ENCODE assay signal across 8 cellular contexts in genomic region chr4:125316391-125316780, GRCh38. TPM values are rescaled to one million over a fixed set of nuclear protein-coding genes. Genes with fewer than 3 reads are reported as not detected.
A peak's percentile ranks its signal among the peaks of the same experiment; 100 is the strongest.
DNase-seq lines count a peak whose midpoint lies in the region; ATAC-seq and TF ChIP-seq lines count a peak whose summit lies in the region.

No MANE protein-coding gene starts in this region.

- H3K4me1 ChIP-seq in SJCRH30 = no peaks in the 10 kb centered on the region
- peaks cover 43% of the 10 kb centered on the region for H3K4me1 ChIP-seq in muscle layer of colon (ENCODE audit: insufficient read depth, low read length)

- H3K36me3 ChIP-seq in SJCRH30 (no peaks in the 10 kb centered on the region), muscle layer of colon (ENCODE audit: insufficient read depth, low read length) (peaks cover 7% of the 10 kb centered on the region)

- H3K27me3 ChIP-seq in SJCRH30 (no peaks in the 10 kb centered on the region), muscle layer of colon (ENCODE audit: control insufficient read depth in 1 of 2, insufficient read depth in 2 of 2, low read length in 2 of 2) (no peaks in the 10 kb centered on the region)

- H3K9ac ChIP-seq in muscle layer of colon (ENCODE audit: low read length) = peak overlapping the region; percentile 90

- no peak overlapping the region for H3K27ac ChIP-seq in SJCRH30
- peak overlapping the region; percentile 95 for H3K27ac ChIP-seq in muscle layer of colon (ENCODE audit: low read depth, low read length)

- TF ChIP-seq CTCF in GM13976 (IDR thresholded peaks at IDR 0.05; ENCODE audit: borderline replicate concordance, control extremely low read depth, extremely low read depth, insufficient read depth, missing control alignments) (no peak), epithelial cell of proximal tubule (conservative IDR thresholded peaks at IDR 0.05; ENCODE audit: low read depth, low read length) (no peak)

- ATAC-seq in GM18511 (IDR thresholded peaks at IDR 0.05; ENCODE audit: unreplicated experiment) = no peak

- in situ Hi-C loops in GM13976 (cut with MboI; ENCODE audit: low sequenced_read_pairs, unreplicated experiment) = loop anchor here (25.0 kb wide), 1 partner anchor 1096 kb away; no protein-coding TSS in a partner anchor
- in situ Hi-C loops in G401 (cut with HindIII; ENCODE audit: low sequenced_read_pairs) = no loop called here

- peak overlapping the region; percentile 67 for H3K4me3 ChIP-seq in SJCRH30
- H3K4me3 ChIP-seq in epithelial cell of proximal tubule (ENCODE audit: low read depth, low read length) = peak overlapping the region; percentile 94
- H3K4me3 ChIP-seq in muscle layer of colon (ENCODE audit: low read depth in 1 of 2, low read length in 2 of 2) = peak overlapping the region; percentile 96 to 97

- H3K9me3 ChIP-seq in SJCRH30 (replicated peaks) (no peaks in the 10 kb centered on the region), muscle layer of colon (ENCODE audit: low read length) (no peaks in the 10 kb centered on the region)

- peak; percentile 30 for DNase-seq in GM13976 (ENCODE audit: low spot score)
- DNase-seq in SJCRH30 = peak in 1 of 2 experiments; percentile 7
- no peak for DNase-seq in epithelial cell of proximal tubule (ENCODE audit: low read depth)
- DNase-seq in G401 (ENCODE audit: low spot score) = no peak
- no peak for DNase-seq in superior temporal gyrus (ENCODE audit: extremely low spot score)
- no peak for DNase-seq in GF-D8 (lab: John Stamatoyannopoulos, UW)

RNA-seq across cellular contexts. Expression of gene FAT4, which starts 1.6 kb away (rescaled TPM):
- 1.2 and 1.3 TPM in 2 replicates for total RNA-seq in SJCRH30 (2014; rRNA removed; shearing (Covaris generic))
- total RNA-seq in epithelial cell of proximal tubule = 0.58 and 1.4 TPM in 2 replicates
- not detected in 2 replicates for total RNA-seq in G401 (2014; rRNA removed; shearing (Covaris generic))
